25 cellular contexts compared by ENCODE assay signal in genomic region chr2:204180671-204181070, GRCh38.
DNase-seq lines count a peak whose midpoint lies in the region; ATAC-seq and TF ChIP-seq lines count a peak whose summit lies in the region.
"Had no signal": no experiment of that assay in that cellular context is flagged by ENCODE, and none has a peak within 500 bp of the region (broad histone marks: within the 10 kb centered on the region; RNA-seq: fewer than 3 reads in every experiment).

No MANE protein-coding gene starts in this region.

- H3K36me3 Mint-ChIP-seq in brain = no peaks in the 10 kb centered on the region
- H3K36me3 Mint-ChIP-seq: memory B cell had no signal

- H3K27me3 ChIP-seq in smooth muscle cell (ENCODE audit: low read depth) = no peaks in the 10 kb centered on the region
- H3K27me3 ChIP-seq: BLaER1, SJSA1 had no signal

- H3K27me3 Mint-ChIP-seq in brain = no peaks in the 10 kb centered on the region

- no peak overlapping the region for H2AFZ ChIP-seq in smooth muscle cell (ENCODE audit: low read depth)

- peak; percentile 63 for DNase-seq in DMS53 (lab: John Stamatoyannopoulos, UW)
- no peak for DNase-seq in DMS53 treated with DMSO at 0.1 percent for 48 hours (lab: John Stamatoyannopoulos, UW; ENCODE audit: unreplicated experiment)
- DNase-seq in COR-L47 (lab: John Stamatoyannopoulos, UW) = peak; percentile 32
- DNase-seq in NCI-H2171 treated with DMSO at 0.1 percent for 48 hours (lab: John Stamatoyannopoulos, UW) = peak; percentile 87
- no peak for DNase-seq in smooth muscle cell (lab: John Stamatoyannopoulos, UW; ENCODE audit: unreplicated experiment)
- no peak for DNase-seq in Right ventricle myocardium superior
- no peak for DNase-seq in HCEC 1CT
- DNase-seq: activated CD4-positive, CD25-positive, alpha-beta regulatory T cell treated with anti-CD3 and anti-CD28 coated beads, Interleukin-2, amount 50 U/mL, for 72 hours; activated CD8-positive, alpha-beta memory T cell treated with anti-CD3 and anti-CD28 coated beads, Interleukin-2, amount 50 U/mL, for 4 hours; activated gamma-delta T cell treated with Interleukin-2 at 50 U/mL for 16 hours; DMS79; effector CD4-positive, alpha-beta T cell; heart left ventricle; KBM-7; NCI-H187 treated with DMSO at 0.1 percent for 48 hours; T-helper 9 cell had no signal

- peaks cover 20% of the 10 kb centered on the region for H3K4me1 Mint-ChIP-seq in brain
- H3K4me1 Mint-ChIP-seq: central memory CD8-positive, alpha-beta T cell; memory B cell had no signal

- no peak overlapping the region for H3K4me3 ChIP-seq in smooth muscle cell
- H3K4me3 ChIP-seq: BLaER1, heart left ventricle, prostate gland, SJSA1 had no signal

- no peaks in the 10 kb centered on the region for H3K4me1 ChIP-seq in smooth muscle cell (ENCODE audit: low read depth)
- H3K4me1 ChIP-seq: BLaER1, heart left ventricle, prostate gland, SJSA1 had no signal

- H3K36me3 ChIP-seq in smooth muscle cell (ENCODE audit: low read depth) = no peaks in the 10 kb centered on the region
- H3K36me3 ChIP-seq: BLaER1, heart left ventricle, prostate gland, SJSA1 had no signal

- H3K9me3 Mint-ChIP-seq in brain = peaks cover 0 to 3% (median 3%) of the 10 kb centered on the region in 5 experiments
- H3K9me3 Mint-ChIP-seq: central memory CD8-positive, alpha-beta T cell; nephron; stimulated activated naive CD8-positive, alpha-beta T cell treated with anti-CD3 and anti-CD28 coated beads, Interleukin-15, Interleukin-2, amounts not matched to agents 100 ng/mL and 50 ng/mL, for 24 hours had no signal

- H3K27ac Mint-ChIP-seq in brain = peak overlapping the region; percentile 31 to 70 (median 45)
- H3K27ac Mint-ChIP-seq: memory B cell; nephron; stimulated activated naive CD8-positive, alpha-beta T cell treated with anti-CD3 and anti-CD28 coated beads, Interleukin-15, Interleukin-2, amounts not matched to agents 100 ng/mL and 50 ng/mL, for 24 hours had no signal

- H3K4me2 ChIP-seq in smooth muscle cell = no peak overlapping the region
- H3K4me2 ChIP-seq: BLaER1 had no signal

- no peak overlapping the region for H3K9ac ChIP-seq in smooth muscle cell (ENCODE audit: low read depth)
- H3K9ac ChIP-seq: BLaER1 had no signal

- no peaks in the 10 kb centered on the region for H4K20me1 ChIP-seq in smooth muscle cell (ENCODE audit: low read depth)
- H4K20me1 ChIP-seq: BLaER1 had no signal

- no peaks in the 10 kb centered on the region for H3K79me2 ChIP-seq in smooth muscle cell (ENCODE audit: low read depth)

- no peaks in the 10 kb centered on the region for H3F3A ChIP-seq in smooth muscle cell (ENCODE audit: low read depth)

- no peak for TF ChIP-seq CTCF in brain (conservative IDR thresholded peaks at IDR 0.05)
- no peak for TF ChIP-seq CTCF in smooth muscle cell (IDR thresholded peaks at IDR 0.05; ENCODE audit: borderline replicate concordance, insufficient read depth, poor library complexity, severe bottlenecking)

- no peaks in the 10 kb centered on the region for H3K9me3 ChIP-seq in smooth muscle cell (replicated peaks; ENCODE audit: low read depth)
- H3K9me3 ChIP-seq: BLaER1, heart left ventricle, prostate gland, SJSA1 had no signal

- H3K27ac ChIP-seq in smooth muscle cell (ENCODE audit: low read depth) = no peak overlapping the region
- H3K27ac ChIP-seq: 22Rv1, BLaER1, heart left ventricle, prostate gland, SJSA1 had no signal

- intact Hi-C loops in Right ventricle myocardium superior (cut with DNase I) = no loop called here

- 77% methylated on average over 1 of the region's 1 CpG for WGBS in smooth muscle cell (ENCODE audit: low lambda C conversion rate)

- H3K4me3 Mint-ChIP-seq in brain = no peak overlapping the region
- H3K4me3 Mint-ChIP-seq: central memory CD8-positive, alpha-beta T cell; memory B cell; nephron; stimulated activated naive CD8-positive, alpha-beta T cell treated with anti-CD3 and anti-CD28 coated beads, Interleukin-15, Interleukin-2, amounts not matched to agents 100 ng/mL and 50 ng/mL, for 24 hours had no signal

- ATAC-seq in Right ventricle myocardium superior (ENCODE audit: poor library complexity) = no peak
- ATAC-seq: heart left ventricle had no signal

Comparison
In these comparisons a context has a peak if more than half of its experiments do, and no peak if none do; other contexts are left out.
1. DNase-seq: peak in DMS53 (single experiment), COR-L47 (single experiment) and NCI-H2171 treated with DMSO at 0.1 percent for 48 hours (single experiment); none in DMS53 treated with DMSO at 0.1 percent for 48 hours (single experiment), smooth muscle cell (single experiment), Right ventricle myocardium superior (single experiment) and HCEC 1CT (single experiment).